1 cellular context compared by ENCODE assay signal in genomic region chr14:20855652-20856291, GRCh38.
TF ChIP-seq lines count a peak whose summit lies in the region.

No MANE protein-coding gene starts in this region.

TF ChIP-seq in HepG2, 621 proteins besides CTCF, POLR2A, EP300 and RAD21 (continued from another document and continues in another):
- TF ChIP-seq TRIM24 (CRISPR knock-in tag; IDR thresholded peaks at IDR 0.05) (no peak), NRL (CRISPR knock-in tag; IDR thresholded peaks at IDR 0.05; ENCODE audit: borderline replicate concordance) (no peak), ZNF878 (CRISPR knock-in tag; IDR thresholded peaks at IDR 0.05) (no peak), FOSL2 (CRISPR knock-in tag; IDR thresholded peaks at IDR 0.05) (0 out of 2 replicates have a peak, but pooled peaks have one; percentile 7), MAFF (IDR thresholded peaks at IDR 0.05; ENCODE audit: low read depth, low read length) (peak; percentile 78), ZFP91 (CRISPR knock-in tag; IDR thresholded peaks at IDR 0.05; ENCODE audit: borderline replicate concordance) (no peak), ZNF160 (CRISPR knock-in tag; IDR thresholded peaks at IDR 0.05) (no peak), ZZZ3 (CRISPR knock-in tag; IDR thresholded peaks at IDR 0.05; ENCODE audit: borderline replicate concordance) (no peak), ZFP41 (CRISPR knock-in tag; IDR thresholded peaks at IDR 0.05; ENCODE audit: borderline replicate concordance) (no peak), ZBTB44 (CRISPR knock-in tag; IDR thresholded peaks at IDR 0.05) (0 out of 2 replicates have a peak, but pooled peaks have one; percentile 10), KLF12 (CRISPR knock-in tag; IDR thresholded peaks at IDR 0.05; ENCODE audit: borderline replicate concordance) (no peak), ZNF619 (CRISPR knock-in tag; IDR thresholded peaks at IDR 0.05) (no peak), ZNF282 (IDR thresholded peaks at IDR 0.05; ENCODE audit: partially characterized antibody) (no peak), USF2 (IDR thresholded peaks at IDR 0.05; ENCODE audit: low read depth, low read length) (peak; percentile 63; the same call in 1 of the 2 replicates), USF2 (CRISPR knock-in tag; IDR thresholded peaks at IDR 0.05; ENCODE audit: borderline replicate concordance) (peak; percentile 60; the same call in 1 of the 2 replicates), U2AF2 (IDR thresholded peaks at IDR 0.05; ENCODE audit: low read depth, low read length) (no peak), E2F5 (CRISPR knock-in tag; conservative IDR thresholded peaks at IDR 0.05) (no peak), MYPOP (CRISPR knock-in tag; IDR thresholded peaks at IDR 0.05) (no peak), ZNF574 (CRISPR knock-in tag; IDR thresholded peaks at IDR 0.05) (no peak), ARID3A (IDR thresholded peaks at IDR 0.05; ENCODE audit: low read depth, low read length) (peak; percentile 55; the same call in 1 of the 2 replicates), TP53 (CRISPR knock-in tag; conservative IDR thresholded peaks at IDR 0.05) (no peak), ZNF580 (CRISPR knock-in tag; IDR thresholded peaks at IDR 0.05; ENCODE audit: borderline replicate concordance, low read depth) (no peak), SMAD3 (CRISPR knock-in tag; IDR thresholded peaks at IDR 0.05) (0 out of 2 replicates have a peak, but pooled peaks have one; percentile 47), SALL2 (CRISPR knock-in tag; IDR thresholded peaks at IDR 0.05) (no peak), ZNF543 (CRISPR knock-in tag; IDR thresholded peaks at IDR 0.05) (no peak), NFYB (CRISPR knock-in tag; IDR thresholded peaks at IDR 0.05) (no peak), ZNF256 (CRISPR knock-in tag; conservative IDR thresholded peaks at IDR 0.05) (no peak), ZGPAT (CRISPR knock-in tag; IDR thresholded peaks at IDR 0.05) (no peak), PHB2 (IDR thresholded peaks at IDR 0.05; ENCODE audit: partially characterized antibody) (no peak), ZNF792 (CRISPR knock-in tag; IDR thresholded peaks at IDR 0.05) (no peak), MXD4 (CRISPR knock-in tag; IDR thresholded peaks at IDR 0.05) (no peak), PTBP1 (IDR thresholded peaks at IDR 0.05; ENCODE audit: low read depth, low read length, poor library complexity, severe bottlenecking) (no peak), TFE3 (CRISPR knock-in tag; IDR thresholded peaks at IDR 0.05) (0 out of 2 replicates have a peak, but pooled peaks have one; percentile 24)
